ENCODE assay signal across 8 cellular contexts in genomic region chr9:17881371-17881770, GRCh38.
"Had no signal": no experiment of that assay in that cellular context is flagged by ENCODE, and none has a peak within 500 bp of the region (broad histone marks: within the 10 kb centered on the region; RNA-seq: fewer than 3 reads in every experiment).

No MANE protein-coding gene starts in this region.

- H3K9me3 Mint-ChIP-seq: HFFc6 had no signal

- FAIRE-seq: HepG2 had no signal

- H3K4me3 ChIP-seq: GM23248, HAP-1 had no signal

- H3K27ac Mint-ChIP-seq: HFFc6, IgD-negative memory B cell had no signal

- DNase-seq: GM23248, H7, HFFc6 had no signal

- H3K9me3 ChIP-seq: HAP-1 had no signal

- H3K36me3 ChIP-seq: HAP-1 had no signal

- H3K9ac ChIP-seq: GM23248 had no signal

- H3K36me3 Mint-ChIP-seq: IgD-negative memory B cell had no signal

- H3K27me3 Mint-ChIP-seq: IgD-negative memory B cell had no signal

- H3K27ac ChIP-seq: GM23248, HL-60 had no signal

- H3K4me1 Mint-ChIP-seq: IgD-negative memory B cell had no signal

- H3K4me3 Mint-ChIP-seq: HFFc6, IgD-negative memory B cell had no signal

- H3K4me1 ChIP-seq: HAP-1 had no signal

- ATAC-seq: HCT116, HepG2 had no signal

- H2AFZ ChIP-seq: GM23248 had no signal
